In the genomic region with DNA sequence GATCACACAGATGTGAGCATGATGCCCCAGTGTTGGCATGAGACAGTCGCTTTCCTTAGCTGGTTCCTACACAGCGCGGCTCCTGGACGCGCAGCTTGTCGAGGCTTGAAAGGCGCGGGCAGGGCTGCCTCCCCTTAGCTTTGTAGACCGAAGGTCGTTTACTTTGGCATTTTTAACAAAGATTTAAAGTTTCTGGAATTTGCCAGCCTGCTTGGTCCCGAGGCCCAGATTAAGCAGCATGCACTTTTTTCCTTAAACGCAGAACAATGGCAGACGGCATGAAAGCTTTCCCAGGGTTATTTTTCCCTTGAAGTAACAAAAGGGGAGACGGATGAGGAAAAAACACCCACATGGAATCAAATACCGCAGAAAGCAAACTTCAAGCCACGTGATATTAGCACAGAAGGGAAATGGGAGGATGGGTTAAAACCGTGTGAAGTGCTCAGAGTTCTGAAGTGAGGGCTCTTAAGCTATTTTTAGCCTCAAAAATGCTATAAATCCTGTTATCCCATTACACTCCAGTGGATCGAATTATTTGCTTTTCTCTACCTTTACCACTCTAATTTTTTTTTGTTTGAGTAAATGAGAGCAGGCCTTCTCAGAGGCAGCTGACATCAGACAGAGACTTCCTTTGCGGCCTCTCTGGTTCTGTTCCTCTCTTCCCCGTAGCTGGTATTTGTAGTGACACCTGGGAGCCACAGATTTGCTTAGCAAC, we compare ENCODE assay signal across 11 cellular contexts. TPM values are rescaled to one million over a fixed set of nuclear protein-coding genes. Genes with fewer than 3 reads are reported as not detected.
DNase-seq lines count a peak whose midpoint lies in the region; ATAC-seq and TF ChIP-seq lines count a peak whose summit lies in the region.
"Had no signal": no experiment of that assay in that cellular context is flagged by ENCODE, and none has a peak within 500 bp of the region (broad histone marks: within the 10 kb centered on the region; RNA-seq: fewer than 3 reads in every experiment).

No MANE protein-coding gene starts in this region.

- H2AFZ ChIP-seq in mammary epithelial cell (ENCODE audit: low read depth, low read length): no peak overlapping the region

- CTCF ChIA-PET in mammary epithelial cell (lab: Charles Lee; ENCODE audit: low non-redundant PET): no interaction called here

- no peaks in the 10 kb centered on the region for H3K36me3 ChIP-seq in breast epithelium
- H3K36me3 ChIP-seq in mammary epithelial cell (ENCODE audit: insufficient read depth, low read length): peaks cover 3% of the 10 kb centered on the region
- H3K36me3 ChIP-seq in upper lobe of right lung: no peaks in the 10 kb centered on the region

- dilution Hi-C loops in mammary epithelial cell (cut with HindIII; ENCODE audit: low sequenced_read_pairs): no loop called here

- no peaks in the 10 kb centered on the region for H3K36me3 Mint-ChIP-seq in activated T-helper 17 cell treated with anti-CD3 and anti-CD28 coated beads, Interleukin-2, amount 50 U/mL, for 72 hours (ENCODE audit: low read depth)
- no peaks in the 10 kb centered on the region for H3K36me3 Mint-ChIP-seq in immature natural killer cell

- peaks cover 62% of the 10 kb centered on the region for H3K79me2 ChIP-seq in mammary epithelial cell (ENCODE audit: insufficient read depth, low read length)

- H3K27me3 ChIP-seq in breast epithelium (no peaks in the 10 kb centered on the region), mammary epithelial cell (ENCODE audit: insufficient read depth, low read length) (no peaks in the 10 kb centered on the region), upper lobe of right lung (no peaks in the 10 kb centered on the region)

- H3K9ac ChIP-seq in mammary epithelial cell (ENCODE audit: insufficient read depth, low read length): no peak overlapping the region

- H3K9me3 Mint-ChIP-seq in activated T-helper 17 cell treated with anti-CD3 and anti-CD28 coated beads, Interleukin-2, amount 50 U/mL, for 72 hours: no peaks in the 10 kb centered on the region
- H3K9me3 Mint-ChIP-seq in immature natural killer cell: no peaks in the 10 kb centered on the region

- in situ Hi-C loops in mammary epithelial cell (cut with MboI; ENCODE audit: low sequenced_read_pairs in 2 of 2): no loop called here

- intact Hi-C loops in breast epithelium (cut with DNase I; ENCODE audit: low total_unique reads): no loop called here
- intact Hi-C loops in mammary epithelial cell (cut with micrococcal nuclease): no loop called here
- intact Hi-C loops in upper lobe of right lung (cut with DNase I): no loop called here

- H3K4me3 ChIP-seq in breast epithelium (peak overlapping the region in 1 of 3 donors; percentile 13), mammary epithelial cell (replicated peaks in 1 of 3; ENCODE audit: insufficient read depth in 1 of 3, low read depth in 2 of 3, low read length in 3 of 3) (no peak overlapping the region), upper lobe of right lung (peak overlapping the region; percentile 8)

- no peak for TF ChIP-seq POLR2A in breast epithelium (IDR thresholded peaks at IDR 0.05)

- no peak overlapping the region for H3K4me2 ChIP-seq in mammary epithelial cell (ENCODE audit: insufficient read depth, low read depth, low read length)

- H3K27ac ChIP-seq in breast epithelium: peak overlapping the region; percentile 10 to 26
- H3K27ac ChIP-seq in mammary epithelial cell (ENCODE audit: insufficient read depth, low read depth, low read length): no peak overlapping the region
- H3K27ac ChIP-seq in upper lobe of right lung: peak overlapping the region; percentile 42

- no peak for TF ChIP-seq CTCF in breast epithelium (IDR thresholded peaks at IDR 0.05)
- no peak for TF ChIP-seq CTCF in mammary epithelial cell (conservative IDR thresholded peaks at IDR 0.05 in 1 of 2, IDR thresholded peaks at IDR 0.05 in 1 of 2; ENCODE audit: extremely low read depth in 1 of 2, insufficient read depth in 1 of 2, low read depth in 1 of 2, low read length in 2 of 2)
- TF ChIP-seq CTCF in upper lobe of right lung (IDR thresholded peaks at IDR 0.05): no peak

- no peaks in the 10 kb centered on the region for H3K27me3 Mint-ChIP-seq in activated T-helper 17 cell treated with anti-CD3 and anti-CD28 coated beads, Interleukin-2, amount 50 U/mL, for 72 hours
- peaks cover 2 to 8% (median 5%) of the 10 kb centered on the region in 3 donors for H3K27me3 Mint-ChIP-seq in immature natural killer cell (ENCODE audit: low read depth in 3 of 3)

- no peak overlapping the region for H3K4me3 Mint-ChIP-seq in activated T-helper 17 cell treated with anti-CD3 and anti-CD28 coated beads, Interleukin-2, amount 50 U/mL, for 72 hours
- H3K4me3 Mint-ChIP-seq in immature natural killer cell: no peak overlapping the region

- peak; percentile 77 for ATAC-seq in activated T-helper 17 cell treated with anti-CD3 and anti-CD28 coated beads, Interleukin-2, amount 50 U/mL, for 72 hours (replicated peaks)
- ATAC-seq in upper lobe of right lung (peak; percentile 77), HG03354 (IDR thresholded peaks at IDR 0.05; ENCODE audit: poor library complexity, severe bottlenecking, unreplicated experiment) (no peak)

- H3K4me1 ChIP-seq in breast epithelium (peaks cover 0 to 8% of the 10 kb centered on the region in 2 donors), mammary epithelial cell (ENCODE audit: insufficient read depth, low read length) (peaks cover 8% of the 10 kb centered on the region), upper lobe of right lung (no peaks in the 10 kb centered on the region)

- no TSS peak for BruUV-seq in mammary epithelial cell (replicated peaks; lab: Mats Ljungman, UMichigan)

- no peak overlapping the region for H3K27ac Mint-ChIP-seq in activated T-helper 17 cell treated with anti-CD3 and anti-CD28 coated beads, Interleukin-2, amount 50 U/mL, for 72 hours
- no peak overlapping the region for H3K27ac Mint-ChIP-seq in immature natural killer cell

- 28% methylated on average over 17 of the region's 20 CpGs for WGBS in mammary epithelial cell (ENCODE audit: low coverage, missing lambda C conversion rate)

- no peaks in the 10 kb centered on the region for H3K9me3 ChIP-seq in breast epithelium
- H3K9me3 ChIP-seq in mammary epithelial cell (replicated peaks; ENCODE audit: insufficient read depth, low read length): no peaks in the 10 kb centered on the region
- H3K9me3 ChIP-seq in upper lobe of right lung: no peaks in the 10 kb centered on the region

- DNase-seq in breast epithelium (ENCODE audit: low spot score in 2 of 2): no peak
- DNase-seq in mammary epithelial cell: no peak
- DNase-seq in left kidney (ENCODE audit: low read depth, low spot score): peak; percentile 83
- peak; percentile 71 for DNase-seq in upper lobe of right lung
- no peak for DNase-seq in immature natural killer cell
- DNase-seq in EL: no peak
- DNase-seq: NCI-H748 treated with DMSO at 0.1 percent for 48 hours, retina, T-helper 9 cell had no signal

- H4K20me1 ChIP-seq in mammary epithelial cell (ENCODE audit: insufficient read depth, low read length): peaks cover 5% of the 10 kb centered on the region

- H3K4me1 Mint-ChIP-seq in activated T-helper 17 cell treated with anti-CD3 and anti-CD28 coated beads, Interleukin-2, amount 50 U/mL, for 72 hours: peaks cover 7% of the 10 kb centered on the region
- no peaks in the 10 kb centered on the region for H3K4me1 Mint-ChIP-seq in immature natural killer cell

RNA-seq across cellular contexts. Expression of gene NPAS2, which starts 55.7 kb away (rescaled TPM):
- total RNA-seq in breast epithelium (10 to 100 TPM in 2 of 3 donors, 1 to 10 TPM in 1; 6.2 to 42.3 (median 22.5) TPM), mammary epithelial cell (100 to 1,000 TPM in 1 of 2 donors, 10 to 100 TPM in 1; 81.3 to 116 TPM), upper lobe of right lung (11.4 TPM)
- polyA plus RNA-seq in mammary epithelial cell (50.5 TPM), immature natural killer cell (not detected)
- 128 TPM for polyA minus RNA-seq in mammary epithelial cell
- 10 to 100 TPM in 1 of 2 donors, 1 to 10 TPM in 1; 3.9 to 11.4 TPM for total RNA-seq in activated T-helper 17 cell treated with anti-CD3 and anti-CD28 coated beads, Interleukin-2, amount 50 U/mL, for 72 hours

Comparison
In these comparisons a context has a peak if more than half of its experiments do, and no peak if none do; other contexts are left out.
1. DNase-seq: peak in left kidney (single experiment) and upper lobe of right lung (single experiment); none in breast epithelium (0 of 2), mammary epithelial cell (single experiment), immature natural killer cell (0 of 3) and EL (single experiment).